In genomic region chr1:150926094-150926741, GRCh38 we compare ENCODE assay signal across 8 cellular contexts. TPM values are rescaled to one million over a fixed set of nuclear protein-coding genes. Genes with fewer than 3 reads are reported as not detected.
A peak's percentile ranks its signal among the peaks of the same experiment; 100 is the strongest.
DNase-seq lines count a peak whose midpoint lies in the region; ATAC-seq and TF ChIP-seq lines count a peak whose summit lies in the region.

Gene SETDB1, plus strand, starts transcription at chr1:150926363. Its CDS starts 1,352 bp downstream, at chr1:150927715.

- H3K36me3 ChIP-seq in SK-N-MC (ENCODE audit: insufficient read depth, low read length) = peaks cover 36% of the 10 kb centered on the region
- H3K36me3 ChIP-seq in gastroesophageal sphincter = peaks cover 2 to 40% of the 10 kb centered on the region in 2 donors
- peaks cover 31% of the 10 kb centered on the region for H3K36me3 ChIP-seq in neutrophil

- H3K27ac ChIP-seq in SK-N-MC = peak within 1 kb of the TSS; percentile 97
- H3K27ac ChIP-seq in gastroesophageal sphincter = peak within 1 kb of the TSS; percentile 45 to 90 (median 84)
- H3K27ac ChIP-seq in neutrophil = peak within 1 kb of the TSS; percentile 93
- peak within 1 kb of the TSS; percentile 89 for H3K27ac ChIP-seq in substantia nigra (ENCODE audit: low read depth, low read length, poor library complexity, severe bottlenecking)

- peaks cover 12% of the 10 kb centered on the region for H3K9me3 Mint-ChIP-seq in HFFc6
- H3K9me3 Mint-ChIP-seq in activated naive CD4-positive, alpha-beta T cell treated with anti-CD3 and anti-CD28 coated beads, Interleukin-2, amount 10 ng/mL, durations not matched to agents 7 days and 5 days = peaks cover 6% of the 10 kb centered on the region

- peak; percentile 31; the same call in 1 of the 2 replicates for TF ChIP-seq CTCF in HFFc6 (IDR thresholded peaks at IDR 0.05)
- no peak for TF ChIP-seq CTCF in NB4 (IDR thresholded peaks at IDR 0.05; ENCODE audit: low read depth, low read length)
- peak in 1 of 4 experiments; percentile 29 for TF ChIP-seq CTCF in gastroesophageal sphincter (IDR thresholded peaks at IDR 0.05)
- TF ChIP-seq CTCF in neutrophil (IDR thresholded peaks at IDR 0.05) = no peak

- peak within 1 kb of the TSS; percentile 95 for H3K27ac Mint-ChIP-seq in HFFc6
- peak within 1 kb of the TSS; percentile 94 for H3K27ac Mint-ChIP-seq in activated naive CD4-positive, alpha-beta T cell treated with anti-CD3 and anti-CD28 coated beads, Interleukin-2, amount 10 ng/mL, durations not matched to agents 7 days and 5 days

- H3K27me3 ChIP-seq in gastroesophageal sphincter (no peaks in the 10 kb centered on the region), neutrophil (no peaks in the 10 kb centered on the region)

- H3K36me3 Mint-ChIP-seq in HFFc6 (ENCODE audit: low read depth) = peaks cover 43% of the 10 kb centered on the region
- peaks cover 43% of the 10 kb centered on the region for H3K36me3 Mint-ChIP-seq in activated naive CD4-positive, alpha-beta T cell treated with anti-CD3 and anti-CD28 coated beads, Interleukin-2, amount 10 ng/mL, durations not matched to agents 7 days and 5 days

- peaks cover 19% of the 10 kb centered on the region for H3K4me1 Mint-ChIP-seq in HFFc6 (ENCODE audit: low read depth)
- H3K4me1 Mint-ChIP-seq in activated naive CD4-positive, alpha-beta T cell treated with anti-CD3 and anti-CD28 coated beads, Interleukin-2, amount 10 ng/mL, durations not matched to agents 7 days and 5 days = peaks cover 37% of the 10 kb centered on the region

- TF ChIP-seq POLR2A in NB4 (IDR thresholded peaks at IDR 0.05; ENCODE audit: extremely low read depth, insufficient read length) (peak; percentile 43), gastroesophageal sphincter (IDR thresholded peaks at IDR 0.05) (no peak)

- peaks cover 0 to 18% (median 0%) of the 10 kb centered on the region in 3 donors for H3K4me1 ChIP-seq in gastroesophageal sphincter
- H3K4me1 ChIP-seq in neutrophil (ENCODE audit: control insufficient read depth in 1 of 2, insufficient read depth in 1 of 2, low read depth in 1 of 2, low read length in 1 of 2) = peaks cover 19 to 25% of the 10 kb centered on the region in 2 experiments

- peak; percentile 99 for ATAC-seq in gastroesophageal sphincter

- H3K9me3 ChIP-seq in SK-N-MC (ENCODE audit: low read depth, low read length) (0 out of 2 replicates have a peak, but pooled peaks cover 4% of the 10 kb centered on the region), gastroesophageal sphincter (peaks cover 0 to 1% (median 0%) of the 10 kb centered on the region in 3 donors), neutrophil (no peaks in the 10 kb centered on the region)

- 0% methylated on average over 20 to 36 of the region's 40 CpGs for whole genome bisulfite sequencing in gastroesophageal sphincter (ENCODE audit: low coverage in 1 of 2), 2 donors

- peak within 1 kb of the TSS; percentile 97 for H3K4me3 Mint-ChIP-seq in HFFc6
- peak within 1 kb of the TSS; percentile 96 for H3K4me3 Mint-ChIP-seq in activated naive CD4-positive, alpha-beta T cell treated with anti-CD3 and anti-CD28 coated beads, Interleukin-2, amount 10 ng/mL, durations not matched to agents 7 days and 5 days

- H3K9ac ChIP-seq in SK-N-MC (ENCODE audit: insufficient read length) = peak within 1 kb of the TSS; percentile 92

- DNase-seq in GM04503 (ENCODE audit: low read depth) (peak; percentile 80), HFFc6 (peak; percentile 95), NB4 (ENCODE audit: low read depth) (peak; percentile 98), SK-N-MC (ENCODE audit: low read depth, low spot score) (peak; percentile 78), substantia nigra (lab: John Stamatoyannopoulos, UW) (peak; percentile 47 to 93 (median 87))
- DNase-seq in activated naive CD4-positive, alpha-beta T cell treated with anti-CD3 and anti-CD28 coated beads, Interleukin-2, amount 10 ng/mL, durations not matched to agents 7 days and 5 days = peak; percentile 96

- CTCF ChIA-PET in activated naive CD4-positive, alpha-beta T cell treated with anti-CD3 and anti-CD28 coated beads, Interleukin-2, amount 10 ng/mL, durations not matched to agents 7 days and 5 days (lab: Charles Lee) = interaction anchor here (0.9 to 2.2 kb wide), 3 partner anchors 122 to 366 kb away, joined by 3 to 8 read pairs (median 3); no protein-coding TSS in a partner anchor

- TF ChIP-seq EP300 in gastroesophageal sphincter (IDR thresholded peaks at IDR 0.05) = no peak

- no peaks in the 10 kb centered on the region; the same call in 1 of the 2 replicates for H3K27me3 Mint-ChIP-seq in HFFc6 (ENCODE audit: insufficient read depth)
- no peaks in the 10 kb centered on the region for H3K27me3 Mint-ChIP-seq in activated naive CD4-positive, alpha-beta T cell treated with anti-CD3 and anti-CD28 coated beads, Interleukin-2, amount 10 ng/mL, durations not matched to agents 7 days and 5 days

- H3K4me3 ChIP-seq in NB4 (ENCODE audit: low read depth, low read length) (peak within 1 kb of the TSS; percentile 92), SK-N-MC (peak within 1 kb of the TSS; percentile 100), gastroesophageal sphincter (peak within 1 kb of the TSS; percentile 69 to 72), neutrophil (ENCODE audit: low read depth in 1 of 2, low read length in 1 of 2) (peak within 1 kb of the TSS; percentile 79 to 91)

RNA-seq across cellular contexts. Expression of gene SETDB1, which starts in this region (rescaled TPM):
- total RNA-seq in HFFc6 (2021; fragmentation: NEBNext Ultra II Directional; extraction: Animal tissue kit (Norgen Biotek cat#: 25700)) = 10 to 100 TPM; 21.0 to 25.7 (median 23.4) TPM
- 10 to 100 TPM; 21.9 to 32.2 (median 28.7) TPM for total RNA-seq in gastroesophageal sphincter

Comparison
In these comparisons a context has a peak if more than half of its experiments do, and no peak if none do; other contexts are left out.
1. Peak in every context shown above with its lines: DNase-seq, ATAC-seq, H3K4me3 ChIP-seq and H3K27ac ChIP-seq.